In genomic region chr7:158976849-158977593, GRCh38 we compare ENCODE assay signal across 8 cellular contexts.
DNase-seq lines count a peak whose midpoint lies in the region; ATAC-seq and TF ChIP-seq lines count a peak whose summit lies in the region.

No MANE protein-coding gene starts in this region.

- intact Hi-C loops in CD14-positive monocyte (cut with micrococcal nuclease), result loop anchor here (2.0 to 10.0 kb wide), 3 partner anchors 112 to 280 kb away; no protein-coding TSS in a partner anchor

- peak; percentile 93 for TF ChIP-seq CTCF in CD14-positive monocyte (IDR thresholded peaks at IDR 0.05)
- TF ChIP-seq CTCF in epithelial cell of proximal tubule (conservative IDR thresholded peaks at IDR 0.05; ENCODE audit: low read depth, low read length), result peak; percentile 88

- H3K4me1 ChIP-seq in mucosa of stomach (ENCODE audit: control insufficient read depth, insufficient read depth, low read length), result peaks cover 9% of the 10 kb centered on the region

- H3K4me1 Mint-ChIP-seq in CD14-positive monocyte, result peaks cover 8% of the 10 kb centered on the region

- H3K4me3 ChIP-seq in epithelial cell of proximal tubule (ENCODE audit: low read depth, low read length), result peak overlapping the region; percentile 49
- H3K4me3 ChIP-seq in mucosa of stomach (ENCODE audit: low read length), result peak overlapping the region; percentile 3

- H3K9me3 ChIP-seq in mucosa of stomach (ENCODE audit: control insufficient read depth, low read length), result peaks cover under 1% of the 10 kb centered on the region

- no peaks in the 10 kb centered on the region for H3K27me3 ChIP-seq in mucosa of stomach (ENCODE audit: control insufficient read depth, insufficient read depth, low read length)

- H3K9ac ChIP-seq in mucosa of stomach (ENCODE audit: low read length), result peak overlapping the region; percentile 52

- no peaks in the 10 kb centered on the region for H3K36me3 Mint-ChIP-seq in CD14-positive monocyte

- peak; percentile 86 for ATAC-seq in GM19395 (IDR thresholded peaks at IDR 0.05; ENCODE audit: unreplicated experiment)
- peak; percentile 81 for ATAC-seq in HG03521 (IDR thresholded peaks at IDR 0.05; ENCODE audit: unreplicated experiment)

- H3K27ac Mint-ChIP-seq in CD14-positive monocyte, result peak overlapping the region; percentile 26 to 94 (median 88)

- H3K27me3 Mint-ChIP-seq in CD14-positive monocyte (ENCODE audit: low read depth in 3 of 3), result peaks cover 1 to 4% (median 3%) of the 10 kb centered on the region in 3 donors

- DNase-seq in CD14-positive monocyte (ENCODE audit: low spot score) (peak; percentile 69), NOMO-1 (lab: John Stamatoyannopoulos, UW; ENCODE audit: unreplicated experiment in 2 of 2) (peak; percentile 16 to 55), epithelial cell of proximal tubule (ENCODE audit: low read depth) (peak; percentile 13)
- peak; percentile 77 for DNase-seq in activated CD8-positive, alpha-beta memory T cell treated with anti-CD3 and anti-CD28 coated beads, Interleukin-2, amount 50 U/mL, for 1 hour (ENCODE audit: extremely low read depth)
- DNase-seq in stimulated activated CD8-positive, alpha-beta memory T cell treated with anti-CD3 and anti-CD28 coated beads, Interleukin-4, amount 100 ng/mL, for 24 hours (ENCODE audit: low read depth), result peak; percentile 82

- H3K4me3 Mint-ChIP-seq in CD14-positive monocyte, result peak overlapping the region; percentile 95 to 99

- peaks cover 12 to 29% (median 21%) of the 10 kb centered on the region in 7 donors for H3K9me3 Mint-ChIP-seq in CD14-positive monocyte

- no peaks in the 10 kb centered on the region for H3K36me3 ChIP-seq in mucosa of stomach (ENCODE audit: control insufficient read depth, insufficient read depth, low read length)

Comparison
In these comparisons a context has a peak if more than half of its experiments do, and no peak if none do; other contexts are left out.
1. Peak in every context shown above with its lines: DNase-seq, ATAC-seq and H3K4me3 ChIP-seq.
2. DNase-seq: peak in every context shown above with its lines; median percentile 82 in stimulated activated CD8-positive, alpha-beta memory T cell treated with anti-CD3 and anti-CD28 coated beads, Interleukin-4, amount 100 ng/mL, for 24 hours; 77 in activated CD8-positive, alpha-beta memory T cell treated with anti-CD3 and anti-CD28 coated beads, Interleukin-2, amount 50 U/mL, for 1 hour; 69 in CD14-positive monocyte; 36 in NOMO-1; 13 in epithelial cell of proximal tubule.